8 cellular contexts compared by ENCODE assay signal in the genomic region with DNA sequence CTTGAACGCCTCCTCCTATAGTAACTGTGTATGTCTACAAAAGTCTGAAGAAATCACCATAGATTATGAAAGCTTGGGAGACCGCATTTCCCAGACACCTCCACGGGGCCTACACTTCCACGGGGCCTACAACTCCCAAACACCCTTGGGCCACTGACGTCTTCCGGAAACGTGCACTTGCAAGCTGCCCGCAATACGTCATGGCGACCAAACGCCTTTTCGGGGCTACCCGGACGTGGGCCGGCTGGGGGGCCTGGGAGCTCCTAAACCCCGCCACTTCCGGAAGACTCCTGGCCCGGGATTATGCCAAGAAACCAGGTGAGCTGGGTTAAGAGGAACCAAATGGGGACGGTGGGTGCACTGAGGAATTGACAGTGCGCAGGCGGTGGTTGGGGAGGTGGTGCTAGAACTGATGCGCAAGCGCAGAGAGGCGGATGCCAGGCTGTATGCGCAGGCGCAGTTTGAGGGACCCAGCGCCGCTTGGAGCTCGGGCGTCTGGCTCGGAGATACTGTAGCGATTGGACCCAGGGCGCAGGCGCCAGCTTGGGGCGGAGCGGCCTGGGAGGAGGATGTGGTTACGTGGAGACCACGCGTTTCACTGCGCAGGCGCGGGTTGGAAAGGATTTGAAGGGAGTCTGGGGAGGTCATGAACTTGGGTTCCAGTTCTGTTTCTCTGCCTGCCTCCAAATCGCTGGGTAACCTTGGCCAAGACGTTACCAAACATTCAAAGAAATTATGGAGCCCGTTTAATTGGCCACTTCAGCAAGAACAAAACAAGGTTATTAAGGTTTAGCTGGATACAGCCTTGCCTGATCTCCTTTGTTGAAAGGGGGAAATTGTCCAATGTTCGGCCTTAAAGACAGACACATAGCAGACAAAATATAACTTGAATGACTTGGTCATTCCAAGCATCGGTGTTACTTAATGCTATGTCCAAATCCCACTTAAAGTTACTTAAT. TPM values are rescaled to one million over a fixed set of nuclear protein-coding genes. Genes with fewer than 3 reads are reported as not detected.
DNase-seq lines count a peak whose midpoint lies in the region; ATAC-seq, FAIRE-seq and TF ChIP-seq lines count a peak whose summit lies in the region.

Gene MRPL54, plus strand, starts transcription at position 182 of the 959 bp plus-strand sequence. Its CDS starts 19 bp downstream, at position 201.

- H4K20me1 ChIP-seq in OCI-LY7 (ENCODE audit: insufficient read depth, low read length) (no peaks in the 10 kb centered on the region), endothelial cell of umbilical vein (replicated peaks; ENCODE audit: control insufficient read depth, extremely low read depth, insufficient read depth, low read length) (no peaks in the 10 kb centered on the region)

- ATAC-seq in GM21526 (IDR thresholded peaks at IDR 0.05; ENCODE audit: low FRiP score, unreplicated experiment): peak; percentile 60

- H3K4me3 ChIP-seq in OCI-LY7 (ENCODE audit: low read depth, low read length, poor library complexity, severe bottlenecking) (peak within 1 kb of the TSS; percentile 77), endothelial cell of umbilical vein (replicated peaks in 1 of 3; ENCODE audit: insufficient read depth in 1 of 3, low read depth in 1 of 3, low read length in 3 of 3) (peak within 1 kb of the TSS; percentile 64 to 93 (median 83))

- H2AFZ ChIP-seq in OCI-LY7 (ENCODE audit: low read length): peak within 1 kb of the TSS; percentile 71
- H2AFZ ChIP-seq in endothelial cell of umbilical vein (ENCODE audit: low read depth, low read length): peak within 1 kb of the TSS; percentile 99

- FAIRE-seq in D721Med (lab: Jason Lieb, UNC) (peak; percentile 32), endothelial cell of umbilical vein (lab: Jason Lieb, UNC) (peak; percentile 98)

- dilution Hi-C loops in endothelial cell of umbilical vein (cut with MboI; ENCODE audit: extremely low pct_ligation_motif_present, low sequenced_read_pairs): no loop called here

- TF ChIP-seq CTCF in D721Med (IDR thresholded peaks at IDR 0.05; ENCODE audit: insufficient read depth, missing control alignments) (no peak), OCI-LY7 (conservative IDR thresholded peaks at IDR 0.05; ENCODE audit: low read length) (no peak), endothelial cell of umbilical vein (IDR thresholded peaks at IDR 0.05; ENCODE audit: extremely low read depth in 1 of 2, insufficient read depth in 1 of 2, low read depth in 1 of 2, low read length in 2 of 2) (no peak)

- H3K9me1 ChIP-seq in endothelial cell of umbilical vein (replicated peaks; ENCODE audit: control insufficient read depth, extremely low read depth, insufficient read depth, low read length): no peaks in the 10 kb centered on the region

- H3K4me1 ChIP-seq in OCI-LY7 (ENCODE audit: insufficient read depth, low read length, poor library complexity, severe bottlenecking): peaks cover 9% of the 10 kb centered on the region
- peaks cover 14% of the 10 kb centered on the region for H3K4me1 ChIP-seq in endothelial cell of umbilical vein (ENCODE audit: control insufficient read depth, extremely low read depth, insufficient read depth, low read length)

- intact Hi-C loops in OCI-LY7 (cut with micrococcal nuclease; ENCODE audit: unreplicated experiment) (loop anchor here (5.0 kb wide), 2 partner anchors 50 to 135 kb away; partner anchors contain the start of gene CACTIN), endothelial cell of umbilical vein (cut with micrococcal nuclease) (loop anchor here (2.0 kb wide), 1 partner anchor 206 kb away; no protein-coding TSS in a partner anchor)

- H3K27ac ChIP-seq in OCI-LY7 (ENCODE audit: low read depth, low read length, poor library complexity, severe bottlenecking) (peak within 1 kb of the TSS; percentile 83), endothelial cell of umbilical vein (ENCODE audit: insufficient read depth, low read depth, low read length) (peak within 1 kb of the TSS; percentile 92)

- peak; percentile 74 for TF ChIP-seq POLR2A in endothelial cell of umbilical vein (IDR thresholded peaks at IDR 0.05; ENCODE audit: low read depth, low read length)

- DNase-seq in D721Med (ENCODE audit: insufficient read length, low spot score) (peak; percentile 77), HuH-7.5 (ENCODE audit: low spot score) (peak; percentile 100), OCI-LY7 (ENCODE audit: low spot score) (peak; percentile 99), activated T-cell treated with anti-CD3 and anti-CD28 coated beads for 1 hour (ENCODE audit: low read depth) (peak; percentile 99), endothelial cell of umbilical vein (ENCODE audit: low read depth, low spot score) (peak; percentile 100), middle frontal gyrus (ENCODE audit: extremely low spot score, low spot score) (peak; percentile 99)
- peak; percentile 99 for DNase-seq in stimulated activated CD8-positive, alpha-beta memory T cell treated with anti-CD3 and anti-CD28 coated beads, Interleukin-2, amount 100 ng/mL, for 48 hours (ENCODE audit: low read depth in 2 of 2)

- CTCF ChIA-PET in OCI-LY7 (lab: Charles Lee; ENCODE audit: unreplicated experiment) (interaction anchor here (0.5 kb wide), 1 partner anchor 296 kb away, joined by 3 read pairs; no protein-coding TSS in a partner anchor), endothelial cell of umbilical vein (lab: Charles Lee) (interaction anchor here (0.7 to 3.6 kb wide), 3 partner anchors 8 to 225 kb away, joined by 3 to 19 read pairs (median 3); no protein-coding TSS in a partner anchor)

- H3K27me3 ChIP-seq in endothelial cell of umbilical vein (ENCODE audit: control insufficient read depth in 2 of 2, insufficient read depth in 2 of 2, low read length in 2 of 2): no peaks in the 10 kb centered on the region

- BruUV-seq in OCI-LY7 (replicated peaks; lab: Mats Ljungman, UMichigan) (TSS peak; percentile 97), endothelial cell of umbilical vein (replicated peaks; lab: Mats Ljungman, UMichigan) (TSS peak; percentile 80)

- H3K36me3 ChIP-seq in OCI-LY7 (ENCODE audit: insufficient read depth, low read length) (peaks cover 37% of the 10 kb centered on the region), endothelial cell of umbilical vein (ENCODE audit: control insufficient read depth in 2 of 2, extremely low read depth in 1 of 2, insufficient read depth in 2 of 2, low read length in 2 of 2) (peaks cover 2 to 13% of the 10 kb centered on the region in 2 experiments)

- POLR2A ChIA-PET in OCI-LY7 (lab: Charles Lee) (interaction anchor here (0.5 to 1.2 kb wide), 8 partner anchors 22 to 1437 kb away, joined by 3 to 6 read pairs (median 4); partner anchors contain the start of gene EEF2), endothelial cell of umbilical vein (lab: Charles Lee) (interaction anchor here (0.6 to 1.3 kb wide), 2 partner anchors 65 to 223 kb away, joined by 3 read pairs; partner anchors contain the start of gene EEF2)

- H3K79me2 ChIP-seq in OCI-LY7 (ENCODE audit: insufficient read depth, low read depth, low read length) (peaks cover 15% of the 10 kb centered on the region), endothelial cell of umbilical vein (ENCODE audit: control insufficient read depth, insufficient read depth, low read length) (peaks cover 23% of the 10 kb centered on the region)

- H3K9ac ChIP-seq in endothelial cell of umbilical vein (replicated peaks; ENCODE audit: extremely low read depth, insufficient read depth, low read length): peak within 1 kb of the TSS; percentile 95

- H3K9me3 ChIP-seq in OCI-LY7 (ENCODE audit: low read length) (no peaks in the 10 kb centered on the region), endothelial cell of umbilical vein (replicated peaks; ENCODE audit: control insufficient read depth, insufficient read depth, low read length) (no peaks in the 10 kb centered on the region)

- no peaks in the 10 kb centered on the region for H3K9me2 ChIP-seq in OCI-LY7 (ENCODE audit: insufficient read depth, low read length)

- H3K4me2 ChIP-seq in OCI-LY7 (ENCODE audit: low read length): peak within 1 kb of the TSS; percentile 89
- peak within 1 kb of the TSS; percentile 83 for H3K4me2 ChIP-seq in endothelial cell of umbilical vein (ENCODE audit: insufficient read depth, low read length)

TF ChIP-seq in endothelial cell of umbilical vein, 7 proteins besides CTCF, POLR2A, EP300 and RAD21:
- TF ChIP-seq EZH2 (IDR thresholded peaks at IDR 0.05; ENCODE audit: borderline replicate concordance, low read depth, low read length, severe bottlenecking) (no peak), GATA2 (IDR thresholded peaks at IDR 0.05; ENCODE audit: insufficient read depth, insufficient read length, low read depth, low read length) (no peak), MAX (IDR thresholded peaks at IDR 0.05; ENCODE audit: insufficient read depth, insufficient read length) (no peak), JUN (IDR thresholded peaks at IDR 0.05; ENCODE audit: borderline replicate concordance, insufficient read depth, insufficient read length, low read depth) (no peak), FOS (IDR thresholded peaks at IDR 0.05; ENCODE audit: borderline replicate concordance, insufficient read depth, low read length) (no peak), MYC (IDR thresholded peaks at IDR 0.05; ENCODE audit: low read depth, low read length) (peak; percentile 46), POLR2AphosphoS5 (IDR thresholded peaks at IDR 0.05; ENCODE audit: insufficient read depth, low read depth, low read length) (peak; percentile 88)

RNA-seq across cellular contexts. Expression of gene MRPL54, which starts in this region (rescaled TPM):
- total RNA-seq in OCI-LY7 (2014; rRNA removed; shearing (Covaris generic)): 88.7 and 93.1 TPM in 2 replicates
- total RNA-seq in OCI-LY7 (2022) (60.4 and 66.6 TPM in 2 replicates), endothelial cell of umbilical vein (67.5 and 76.3 TPM in 2 replicates)
- 80.2 and 93.1 TPM in 2 replicates for polyA plus RNA-seq in endothelial cell of umbilical vein
- polyA plus RNA-seq in endothelial cell of umbilical vein (2011; cell fraction: cytosol; rRNA removed): 82.6 and 97.0 TPM in 2 replicates
- polyA plus RNA-seq in endothelial cell of umbilical vein (2011; cell fraction: nucleus; rRNA removed): 29.7 and 32.2 TPM in 2 replicates
- 41.4 and 50.5 TPM in 2 replicates for polyA plus RNA-seq in endothelial cell of umbilical vein (2012)
- 7.5 and 9.7 TPM in 2 replicates for polyA minus RNA-seq in endothelial cell of umbilical vein
- 15.9 TPM for polyA minus RNA-seq in endothelial cell of umbilical vein (2011; cell fraction: cytosol; rRNA and poly(A)+ RNA removed)
- 4.9 and 5.5 TPM in 2 replicates for polyA minus RNA-seq in endothelial cell of umbilical vein (2011; cell fraction: nucleus; rRNA and poly(A)+ RNA removed)

Comparison
In these comparisons a context has a peak if more than half of its experiments do, and no peak if none do; other contexts are left out.
1. Peak in every context shown above with its lines: DNase-seq, ATAC-seq, H3K4me3 ChIP-seq and H3K27ac ChIP-seq.